ENCODE assay signal across 8 cellular contexts in genomic region chrX:96684339-96685204, GRCh38. TPM values are rescaled to one million over a fixed set of nuclear protein-coding genes. Genes with fewer than 3 reads are reported as not detected.
A peak's percentile ranks its signal among the peaks of the same experiment; 100 is the strongest.
DNase-seq lines count a peak whose midpoint lies in the region; ATAC-seq, FAIRE-seq and TF ChIP-seq lines count a peak whose summit lies in the region.

DIAPH2 (plus strand) TSS chrX:96684842.

- peak within 1 kb of the TSS; percentile 92 to 100 (median 95) for H3K4me3 Mint-ChIP-seq in CD8-positive, alpha-beta memory T cell

- H3K9me3 Mint-ChIP-seq in CD8-positive, alpha-beta memory T cell: no peaks in the 10 kb centered on the region
- H3K9me3 Mint-ChIP-seq in activated naive CD4-positive, alpha-beta T cell treated with anti-CD3 and anti-CD28 coated beads, Interleukin-2, amount 50 U/mL, for 72 hours: no peaks in the 10 kb centered on the region

- H3K4me3 ChIP-seq in CD8-positive, alpha-beta memory T cell (ENCODE audit: low read length): peak within 1 kb of the TSS; percentile 70
- H3K4me3 ChIP-seq in SJSA1 (peak within 1 kb of the TSS; percentile 48), pancreas (peak within 1 kb of the TSS; percentile 46 to 74 (median 53)), thymus (ENCODE audit: low read length) (peak within 1 kb of the TSS; percentile 66)

- no peak for FAIRE-seq in pancreas (lab: Jason Lieb, UNC)

- peaks cover 11% of the 10 kb centered on the region for H3K4me1 ChIP-seq in CD8-positive, alpha-beta memory T cell (ENCODE audit: insufficient read depth, low read length)
- H3K4me1 ChIP-seq in SJSA1 (replicated peaks) (no peaks in the 10 kb centered on the region), pancreas (no peaks in the 10 kb centered on the region), thymus (ENCODE audit: control insufficient read depth, insufficient read depth, low read length) (peaks cover 3% of the 10 kb centered on the region)

- intact Hi-C loops in head of caudate nucleus (cut with DNase I): no loop called here
- intact Hi-C loops in pancreas (cut with DNase I): no loop called here

- peak in 1 of 4 donors; percentile 23 for TF ChIP-seq CTCF in pancreas (IDR thresholded peaks at IDR 0.05)

- CTCF ChIA-PET in CD8-positive, alpha-beta memory T cell (lab: Charles Lee): no interaction called here

- H3K27ac ChIP-seq in CD8-positive, alpha-beta memory T cell (ENCODE audit: low read depth, low read length): peak within 1 kb of the TSS; percentile 43
- H3K27ac ChIP-seq in SJSA1 (no peak within 1 kb of the TSS), pancreas (peak within 1 kb of the TSS in 3 of 4 donors; percentile 49 to 78 (median 68)), thymus (ENCODE audit: low read depth) (peak within 1 kb of the TSS; percentile 70)

- H3K27ac Mint-ChIP-seq in CD8-positive, alpha-beta memory T cell: peak within 1 kb of the TSS; percentile 86 to 96 (median 92)
- H3K27ac Mint-ChIP-seq in activated naive CD4-positive, alpha-beta T cell treated with anti-CD3 and anti-CD28 coated beads, Interleukin-2, amount 50 U/mL, for 72 hours: peak within 1 kb of the TSS; percentile 93 to 99

- H3K27me3 ChIP-seq in CD8-positive, alpha-beta memory T cell (ENCODE audit: insufficient read depth, low read length, poor library complexity, severe bottlenecking): no peaks in the 10 kb centered on the region
- H3K27me3 ChIP-seq in SJSA1 (replicated peaks): no peaks in the 10 kb centered on the region
- H3K27me3 ChIP-seq in pancreas: peaks cover 0 to 7% (median 2%) of the 10 kb centered on the region in 4 donors
- H3K27me3 ChIP-seq in thymus (ENCODE audit: control insufficient read depth, insufficient read depth): no peaks in the 10 kb centered on the region

- peaks cover 17 to 51% (median 35%) of the 10 kb centered on the region in 3 donors for H3K4me1 Mint-ChIP-seq in CD8-positive, alpha-beta memory T cell

- H3K27me3 Mint-ChIP-seq in CD8-positive, alpha-beta memory T cell: peaks cover 0 to 4% of the 10 kb centered on the region in 2 donors

- POLR2A ChIA-PET in CD8-positive, alpha-beta memory T cell (lab: Charles Lee): no interaction called here

- H3K9me3 ChIP-seq in CD8-positive, alpha-beta memory T cell (ENCODE audit: low read length): no peaks in the 10 kb centered on the region
- H3K9me3 ChIP-seq in SJSA1 (replicated peaks) (no peaks in the 10 kb centered on the region), pancreas (no peaks in the 10 kb centered on the region), thymus (ENCODE audit: control insufficient read depth) (no peaks in the 10 kb centered on the region)

- DNase-seq in CD8-positive, alpha-beta memory T cell: peak; percentile 59 to 82 (median 70)
- DNase-seq in HK-2 (ENCODE audit: unreplicated experiment) (peak; percentile 83), SJSA1 (ENCODE audit: low read depth in 1 of 2, low spot score in 2 of 2) (peak; percentile 57 to 59), head of caudate nucleus (peak; percentile 20 to 80 (median 58)), pancreas (peak; percentile 73 to 88 (median 76))
- peak; percentile 60 to 80 for DNase-seq in activated naive CD4-positive, alpha-beta T cell treated with anti-CD3 and anti-CD28 coated beads, Interleukin-2, amount 50 U/mL, for 72 hours (ENCODE audit: low spot score in 2 of 2)

- peaks cover 0 to 5% (median 0%) of the 10 kb centered on the region in 3 donors for H3K36me3 Mint-ChIP-seq in CD8-positive, alpha-beta memory T cell
- peaks cover 0 to 4% of the 10 kb centered on the region in 2 donors for H3K36me3 Mint-ChIP-seq in activated naive CD4-positive, alpha-beta T cell treated with anti-CD3 and anti-CD28 coated beads, Interleukin-2, amount 50 U/mL, for 72 hours

- WGBS in pancreas, 2 donors: 0 to 5% methylated on average over 56 to 57 of the region's 57 CpGs
- under 1% methylated on average over 57 of the region's 57 CpGs for WGBS in thymus

- no peaks in the 10 kb centered on the region for H3K36me3 ChIP-seq in CD8-positive, alpha-beta memory T cell (ENCODE audit: insufficient read depth, low read length)
- no peaks in the 10 kb centered on the region for H3K36me3 ChIP-seq in SJSA1
- no peaks in the 10 kb centered on the region for H3K36me3 ChIP-seq in pancreas
- H3K36me3 ChIP-seq in thymus (ENCODE audit: control insufficient read depth, insufficient read depth): no peaks in the 10 kb centered on the region

- ATAC-seq in GM19467 (IDR thresholded peaks at IDR 0.05; ENCODE audit: unreplicated experiment) (peak; percentile 83), pancreas (peak; percentile 90 to 95 (median 94))
- peak; percentile 73 to 86 for ATAC-seq in activated naive CD4-positive, alpha-beta T cell treated with anti-CD3 and anti-CD28 coated beads, Interleukin-2, amount 50 U/mL, for 72 hours

RNA-seq across cellular contexts. Expression of gene DIAPH2, which starts in this region (rescaled TPM):
- total RNA-seq in CD8-positive, alpha-beta memory T cell: 1 to 10 TPM; 5.6 to 6.0 TPM
- polyA plus RNA-seq in CD8-positive, alpha-beta memory T cell: 11.5 TPM
- total RNA-seq in SJSA1 (2014; rRNA removed; shearing (Covaris generic)): 1.8 and 4.1 TPM in 2 replicates
- total RNA-seq in activated naive CD4-positive, alpha-beta T cell treated with anti-CD3 and anti-CD28 coated beads, Interleukin-2, amount 50 U/mL, for 72 hours: 1 to 10 TPM; 6.8 to 8.1 TPM
- total RNA-seq in pancreas: 10 to 100 TPM in 1 of 6 donors, 1 to 10 TPM in 5; 5.7 to 10.0 (median 6.0) TPM
- polyA plus RNA-seq in pancreas (1 to 10 TPM; 1.9 to 3.3 TPM), thymus (4.8 TPM)
